ENCODE assay signal across 8 cellular contexts in the genomic region with DNA sequence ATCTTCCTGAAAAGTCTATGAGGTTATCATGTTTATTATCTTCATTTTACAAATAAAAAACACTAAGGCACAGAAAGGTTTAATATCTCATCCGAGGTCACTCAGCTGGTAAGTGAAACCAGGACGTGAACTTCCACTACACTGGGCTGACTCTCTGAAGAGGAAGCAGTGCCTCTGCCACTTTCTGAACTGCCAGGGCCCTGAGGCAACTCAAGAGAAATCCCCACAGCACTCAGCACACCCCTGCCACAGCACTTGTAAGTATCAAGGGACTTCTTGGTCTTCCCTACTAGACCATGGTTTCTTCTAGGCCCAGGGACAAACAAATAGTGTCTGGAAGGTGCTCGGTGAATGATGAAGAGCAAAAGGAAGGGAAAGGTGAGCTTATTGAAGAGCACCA. TPM values are rescaled to one million over a fixed set of nuclear protein-coding genes. Genes with fewer than 3 reads are reported as not detected.
DNase-seq lines count a peak whose midpoint lies in the region; ATAC-seq, FAIRE-seq and TF ChIP-seq lines count a peak whose summit lies in the region.

No MANE protein-coding gene starts in this region.

- H3K4me1 Mint-ChIP-seq in progenitor cell of endocrine pancreas (ENCODE audit: low read depth): peaks cover 18% of the 10 kb centered on the region

- no peaks in the 10 kb centered on the region for H3K27me3 Mint-ChIP-seq in progenitor cell of endocrine pancreas

- peak; percentile 72 for ATAC-seq in HG02610 (IDR thresholded peaks at IDR 0.05; ENCODE audit: unreplicated experiment)

- DNase-seq in GM12891 (ENCODE audit: insufficient read length, low spot score) (no peak), SK-N-SH (no peak), AG08395 (ENCODE audit: low spot score) (no peak), progenitor cell of endocrine pancreas (ENCODE audit: low spot score, unreplicated experiment) (no peak), amniotic stem cell (lab: John Stamatoyannopoulos, UW) (no peak), NCI-H2171 (lab: John Stamatoyannopoulos, UW) (no peak)

- H3K27me3 ChIP-seq in SK-N-SH (ENCODE audit: insufficient read depth) (no peaks in the 10 kb centered on the region), mucosa of rectum (ENCODE audit: control insufficient read depth in 2 of 2, insufficient read depth in 2 of 2, low read length in 2 of 2) (no peaks in the 10 kb centered on the region)

- H3K9ac ChIP-seq in SK-N-SH (no peak overlapping the region; the same call in 1 of the 2 replicates), mucosa of rectum (ENCODE audit: low read depth in 1 of 2, low read length in 2 of 2) (no peak overlapping the region)

- no peak overlapping the region for H3K4me3 ChIP-seq in SK-N-SH (ENCODE audit: low read depth in 2 of 2, low read length in 1 of 2)
- H3K4me3 ChIP-seq in mucosa of rectum (ENCODE audit: low read length in 2 of 2): no peak overlapping the region

- TF ChIP-seq EP300 in SK-N-SH (IDR thresholded peaks at IDR 0.05; ENCODE audit: borderline replicate concordance in 1 of 2, low read depth in 1 of 2, low read length in 1 of 2): no peak

- CTCF ChIA-PET in SK-N-SH (lab: Yijun Ruan, JAX): interaction anchor here (1.2 kb wide), 1 partner anchor 12 kb away, joined by 4 read pairs; no protein-coding TSS in a partner anchor

- H2AFZ ChIP-seq in SK-N-SH (ENCODE audit: low read depth): no peak overlapping the region

- peaks cover 8% of the 10 kb centered on the region; the same call in 1 of the 2 replicates for H3K79me2 ChIP-seq in SK-N-SH (ENCODE audit: insufficient read depth)

- no peaks in the 10 kb centered on the region for H3K9me3 Mint-ChIP-seq in progenitor cell of endocrine pancreas (ENCODE audit: low read depth)

- H3K4me2 ChIP-seq in SK-N-SH: peak overlapping the region; percentile 9; the same call in 1 of the 2 replicates

- H3K27ac Mint-ChIP-seq in progenitor cell of endocrine pancreas: no peak overlapping the region

- H3K9me2 ChIP-seq in SK-N-SH: no peaks in the 10 kb centered on the region

- H3K36me3 Mint-ChIP-seq in progenitor cell of endocrine pancreas (ENCODE audit: insufficient read depth): peaks cover 16% of the 10 kb centered on the region

- FAIRE-seq in GM12891 (lab: Jason Lieb, UNC): peak; percentile 84

- H3K27ac ChIP-seq in SK-N-SH (ENCODE audit: low read depth in 2 of 2, low read length in 1 of 2): peak overlapping the region; percentile 41 to 63; a peak in 3 of 4 replicates
- peak overlapping the region; percentile 14 to 59 for H3K27ac ChIP-seq in mucosa of rectum (ENCODE audit: low read depth in 2 of 2, low read length in 2 of 2)

- TF ChIP-seq RAD21 in SK-N-SH (IDR thresholded peaks at IDR 0.05; ENCODE audit: low read length): no peak

- TF ChIP-seq CTCF in SK-N-SH (IDR thresholded peaks at IDR 0.05): no peak
- TF ChIP-seq CTCF in progenitor cell of endocrine pancreas (IDR thresholded peaks at IDR 0.05; ENCODE audit: unreplicated experiment): no peak

- 77% methylated on average over 3 of the region's 3 CpGs for WGBS in SK-N-SH (ENCODE audit: low lambda C conversion rate)

- POLR2A ChIA-PET in SK-N-SH (lab: Yijun Ruan, JAX): no interaction called here

- peaks cover 31% of the 10 kb centered on the region for H3F3A ChIP-seq in SK-N-SH (replicated peaks; ENCODE audit: insufficient read depth)

- TF ChIP-seq POLR2A in GM12891 (IDR thresholded peaks at IDR 0.05; ENCODE audit: low read depth, low read length): no peak

- no peak overlapping the region for H3K4me3 Mint-ChIP-seq in progenitor cell of endocrine pancreas (ENCODE audit: low read depth)

- no peaks in the 10 kb centered on the region; the same call in 1 of the 2 replicates for H4K20me1 ChIP-seq in SK-N-SH (ENCODE audit: insufficient read depth)

- peaks cover 6 to 29% of the 10 kb centered on the region in 2 experiments; a peak in 3 of 4 replicates for H3K4me1 ChIP-seq in SK-N-SH (ENCODE audit: control insufficient read depth in 1 of 2, insufficient read depth in 2 of 2, low read depth in 1 of 2, low read length in 1 of 2)
- peaks cover 7 to 13% of the 10 kb centered on the region in 2 donors for H3K4me1 ChIP-seq in mucosa of rectum (ENCODE audit: control insufficient read depth in 2 of 2, insufficient read depth in 2 of 2, low read length in 2 of 2)

- H3K9me3 ChIP-seq in SK-N-SH: no peaks in the 10 kb centered on the region
- H3K9me3 ChIP-seq in mucosa of rectum (ENCODE audit: control insufficient read depth in 2 of 2, low read length in 2 of 2): no peaks in the 10 kb centered on the region

- H3K36me3 ChIP-seq in SK-N-SH (replicated peaks in 1 of 2; ENCODE audit: control insufficient read depth in 1 of 2, insufficient read depth in 2 of 2, low read length in 1 of 2) (peaks cover 4 to 5% of the 10 kb centered on the region in 2 experiments), mucosa of rectum (ENCODE audit: control insufficient read depth in 2 of 2, insufficient read depth in 2 of 2, low read length in 2 of 2) (peaks cover 0 to 4% of the 10 kb centered on the region in 2 donors)

TF ChIP-seq in GM12891, 5 proteins besides CTCF, POLR2A, EP300 and RAD21:
- no peak for TF ChIP-seq POLR2AphosphoS5 (IDR thresholded peaks at IDR 0.05; ENCODE audit: low read depth, low read length)
- TF ChIP-seq TAF1 (IDR thresholded peaks at IDR 0.05; ENCODE audit: low read depth, low read length): no peak
- TF ChIP-seq POU2F2 (IDR thresholded peaks at IDR 0.05; ENCODE audit: low read depth, low read length): no peak
- TF ChIP-seq SPI1 (IDR thresholded peaks at IDR 0.05; ENCODE audit: low read depth, low read length): no peak; the same call in 1 of the 2 replicates
- TF ChIP-seq PAX5 (IDR thresholded peaks at IDR 0.05; ENCODE audit: insufficient read depth, low read length, severe bottlenecking): no peak

TF ChIP-seq in SK-N-SH, 30 proteins besides CTCF, POLR2A, EP300 and RAD21:
- no peak for TF ChIP-seq FOXJ3 (CRISPR knock-in tag; IDR thresholded peaks at IDR 0.05)
- no peak for TF ChIP-seq JUND (IDR thresholded peaks at IDR 0.05)
- TF ChIP-seq YY1 (IDR thresholded peaks at IDR 0.05; ENCODE audit: low read depth): no peak
- TF ChIP-seq FOSL2 (IDR thresholded peaks at IDR 0.05; ENCODE audit: borderline replicate concordance, low read depth): no peak
- TF ChIP-seq USF1 (IDR thresholded peaks at IDR 0.05; ENCODE audit: borderline replicate concordance, low read depth): no peak
- TF ChIP-seq NRF1 (IDR thresholded peaks at IDR 0.05; ENCODE audit: low read depth, low read length): no peak
TF ChIP-seq in SK-N-SH: peak in this region for 0.

RNA-seq across cellular contexts. Expression of gene RPL27A, which starts 49.7 kb away (rescaled TPM):
- 4,794 TPM for polyA plus RNA-seq in GM12891 (2012; ENCODE audit: low read depth, missing spikeins)
- 752 and 1,162 TPM in 2 replicates for polyA plus RNA-seq in SK-N-SH (2012; rRNA removed)
- 1,039 and 1,258 TPM in 2 replicates for polyA plus RNA-seq in SK-N-SH (2012; cell fraction: cytosol; rRNA removed)
- polyA plus RNA-seq in SK-N-SH (2012; cell fraction: nucleus; rRNA removed): 308 and 341 TPM in 2 replicates
- 731 and 748 TPM in 2 replicates for total RNA-seq in progenitor cell of endocrine pancreas

RNA-seq across cellular contexts. Expression of gene TRIM66, which starts 49.8 kb away (rescaled TPM):
- polyA plus RNA-seq in GM12891 (2012; ENCODE audit: low read depth, missing spikeins): 8.3 TPM
- 6.4 and 8.0 TPM in 2 replicates for polyA plus RNA-seq in SK-N-SH (2012; rRNA removed)
- 2.5 and 2.7 TPM in 2 replicates for polyA plus RNA-seq in SK-N-SH (2012; cell fraction: cytosol; rRNA removed)
- 44.1 and 62.7 TPM in 2 replicates for polyA plus RNA-seq in SK-N-SH (2012; cell fraction: nucleus; rRNA removed)
- total RNA-seq in progenitor cell of endocrine pancreas: 9.2 and 9.4 TPM in 2 replicates
